Comparison of ENCODE assay signal across 10 cellular contexts in the genomic region with DNA sequence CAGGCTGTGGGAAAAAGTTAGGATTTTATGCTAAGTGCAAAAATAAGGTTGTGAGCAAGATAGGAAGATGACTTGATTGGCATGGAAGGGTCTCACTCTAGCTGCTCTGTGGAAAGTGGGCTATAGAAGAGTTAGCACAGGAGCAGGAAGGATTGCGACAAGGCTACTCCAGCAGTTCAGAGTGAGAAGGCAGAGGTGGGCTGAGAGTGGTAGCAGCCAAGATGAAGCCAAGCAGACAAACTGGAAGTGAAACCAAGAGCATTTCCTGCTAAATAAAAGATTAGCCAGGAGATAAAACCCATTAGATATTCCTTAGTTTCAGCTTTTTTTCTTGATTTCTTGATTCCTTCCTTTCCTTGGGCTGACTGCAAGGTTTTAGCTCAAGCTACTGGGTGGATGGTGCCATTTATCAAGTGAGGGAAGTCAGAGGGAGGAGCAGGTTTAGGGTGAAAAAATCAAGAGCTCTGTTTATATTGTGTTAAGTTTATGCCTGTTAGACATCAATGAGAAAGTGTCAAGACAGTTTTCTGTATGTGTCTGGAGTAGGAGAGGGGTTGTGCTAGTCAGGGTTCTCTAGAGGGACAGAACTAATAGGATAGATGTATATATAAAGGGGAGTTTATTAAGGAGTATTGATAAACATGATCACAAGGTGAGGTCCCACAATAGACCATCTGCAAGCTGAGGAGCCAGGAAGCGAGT. TPM values are rescaled to one million over a fixed set of nuclear protein-coding genes. Genes with fewer than 3 reads are reported as not detected.
A peak's percentile ranks its signal among the peaks of the same experiment; 100 is the strongest.
DNase-seq lines count a peak whose midpoint lies in the region; ATAC-seq and TF ChIP-seq lines count a peak whose summit lies in the region.
"Had no signal": no experiment of that assay in that cellular context is flagged by ENCODE, and none has a peak within 500 bp of the region (broad histone marks: within the 10 kb centered on the region; RNA-seq: fewer than 3 reads in every experiment).

No MANE protein-coding gene starts in this region.

- H3K4me2 ChIP-seq in BLaER1: peak overlapping the region; percentile 69

- peak; percentile 75 for ATAC-seq in GM19324 (IDR thresholded peaks at IDR 0.05; ENCODE audit: low FRiP score, unreplicated experiment)
- peak; percentile 75 for ATAC-seq in HG02884 (IDR thresholded peaks at IDR 0.05; ENCODE audit: unreplicated experiment)
- no peak for ATAC-seq in activated T-cell treated with anti-CD3 and anti-CD28 coated beads, Interleukin-2, amount 50 U/mL, for 72 hours (replicated peaks in 1 of 2)

- H3K9ac ChIP-seq in BLaER1: no peak overlapping the region

- H3K27me3 Mint-ChIP-seq in progenitor cell of endocrine pancreas: no peaks in the 10 kb centered on the region
- H3K27me3 Mint-ChIP-seq in activated T-cell treated with anti-CD3 and anti-CD28 coated beads, Interleukin-2, amount 50 U/mL, for 72 hours (ENCODE audit: low read depth): peaks cover under 1% of the 10 kb centered on the region

- DNase-seq in NAMALWA (ENCODE audit: low spot score) (peak; percentile 74), progenitor cell of endocrine pancreas (ENCODE audit: low spot score, unreplicated experiment) (no peak), DMS153 (lab: John Stamatoyannopoulos, UW) (no peak)
- no peak for DNase-seq in activated T-cell treated with anti-CD3 and anti-CD28 coated beads, Interleukin-2, amount 50 U/mL, for 1 hour
- no peak for DNase-seq in activated T-cell treated with anti-CD3 and anti-CD28 coated beads, Interleukin-2, amount 50 U/mL, for 72 hours
- DNase-seq: dermis blood vessel endothelial cell had no signal

- H3K27ac ChIP-seq in BLaER1: peak overlapping the region; percentile 67

- H3K9me3 Mint-ChIP-seq in progenitor cell of endocrine pancreas (ENCODE audit: low read depth): no peaks in the 10 kb centered on the region
- H3K9me3 Mint-ChIP-seq in activated T-cell treated with anti-CD3 and anti-CD28 coated beads, Interleukin-2, amount 50 U/mL, for 72 hours: no peaks in the 10 kb centered on the region
- H3K9me3 Mint-ChIP-seq: activated T-helper 2 cell treated with anti-CD3 and anti-CD28 coated beads, Interferon-gamma antibody, Interleukin-2, Interleukin-4, amounts not matched to agents 10 μg/mL and 5 μg/mL and 100 μg/mL, durations not matched to agents 14 hours and 24 hours and 36 hours had no signal

- no peaks in the 10 kb centered on the region for H3K36me3 Mint-ChIP-seq in progenitor cell of endocrine pancreas (ENCODE audit: insufficient read depth)
- no peaks in the 10 kb centered on the region for H3K36me3 Mint-ChIP-seq in activated T-cell treated with anti-CD3 and anti-CD28 coated beads, Interleukin-2, amount 50 U/mL, for 72 hours (ENCODE audit: insufficient read depth in 2 of 2)

- TF ChIP-seq CTCF in progenitor cell of endocrine pancreas (IDR thresholded peaks at IDR 0.05; ENCODE audit: unreplicated experiment): no peak

- peaks cover 39% of the 10 kb centered on the region for H3K4me1 ChIP-seq in BLaER1

- H3K4me3 Mint-ChIP-seq in progenitor cell of endocrine pancreas (ENCODE audit: low read depth): no peak overlapping the region
- H3K4me3 Mint-ChIP-seq in activated T-cell treated with anti-CD3 and anti-CD28 coated beads, Interleukin-2, amount 50 U/mL, for 72 hours: no peak overlapping the region

- H3K9me3 ChIP-seq in BLaER1: no peaks in the 10 kb centered on the region

- H3K27me3 ChIP-seq in BLaER1: no peaks in the 10 kb centered on the region

- no peaks in the 10 kb centered on the region for H3K4me1 Mint-ChIP-seq in progenitor cell of endocrine pancreas (ENCODE audit: low read depth)
- no peaks in the 10 kb centered on the region for H3K4me1 Mint-ChIP-seq in activated T-cell treated with anti-CD3 and anti-CD28 coated beads, Interleukin-2, amount 50 U/mL, for 72 hours (ENCODE audit: low read depth)

- no peak overlapping the region for H3K4me3 ChIP-seq in BLaER1

- H3K36me3 ChIP-seq in BLaER1: no peaks in the 10 kb centered on the region

- no peak overlapping the region for H3K27ac Mint-ChIP-seq in progenitor cell of endocrine pancreas
- H3K27ac Mint-ChIP-seq in activated T-cell treated with anti-CD3 and anti-CD28 coated beads, Interleukin-2, amount 50 U/mL, for 72 hours: no peak overlapping the region
- H3K27ac Mint-ChIP-seq: activated T-helper 2 cell treated with anti-CD3 and anti-CD28 coated beads, Interferon-gamma antibody, Interleukin-2, Interleukin-4, amounts not matched to agents 10 μg/mL and 5 μg/mL and 100 μg/mL, durations not matched to agents 14 hours and 24 hours and 36 hours had no signal

- no peaks in the 10 kb centered on the region for H4K20me1 ChIP-seq in BLaER1

RNA-seq across cellular contexts. Expression of a gene that starts 33.1 kb away (rescaled TPM):
- 100 and 101 TPM in 2 replicates for total RNA-seq in progenitor cell of endocrine pancreas
- total RNA-seq in activated T-cell treated with anti-CD3 and anti-CD28 coated beads, Interleukin-2, amount 50 U/mL, for 72 hours: 10 to 100 TPM; 54.7 to 68.6 TPM

Comparison
In these comparisons a context has a peak if more than half of its experiments do, and no peak if none do; other contexts are left out.
1. ATAC-seq: peak in GM19324 (single experiment) and HG02884 (single experiment); none in activated T-cell treated with anti-CD3 and anti-CD28 coated beads, Interleukin-2, amount 50 U/mL, for 72 hours (0 of 2).